In the genomic region with DNA sequence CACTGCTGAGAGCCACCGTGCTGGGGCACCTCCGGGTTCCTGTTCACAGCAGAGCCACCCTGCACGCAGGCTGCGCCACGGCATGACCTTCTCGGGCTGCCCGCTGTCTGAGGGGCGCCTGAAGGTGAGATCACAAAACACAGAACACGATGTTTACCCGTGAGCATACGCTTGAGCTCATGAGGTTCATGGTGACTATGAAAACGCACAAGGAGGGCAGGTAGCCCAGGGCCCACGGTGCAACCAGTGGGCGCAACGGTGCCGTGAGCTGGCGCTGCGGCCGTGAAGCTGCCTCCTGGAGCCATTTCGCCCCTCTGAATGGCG, we compare ENCODE assay signal across 16 cellular contexts. TPM values are rescaled to one million over a fixed set of nuclear protein-coding genes. Genes with fewer than 3 reads are reported as not detected.
A peak's percentile ranks its signal among the peaks of the same experiment; 100 is the strongest.
DNase-seq lines count a peak whose midpoint lies in the region; ATAC-seq and TF ChIP-seq lines count a peak whose summit lies in the region.
"Had no signal": no experiment of that assay in that cellular context is flagged by ENCODE, and none has a peak within 500 bp of the region (broad histone marks: within the 10 kb centered on the region; RNA-seq: fewer than 3 reads in every experiment).

No MANE protein-coding gene starts in this region.

- no peak overlapping the region for H3K9ac ChIP-seq in PC-3 (ENCODE audit: low read length)

- no peaks in the 10 kb centered on the region for H3K27me3 Mint-ChIP-seq in brain
- H3K27me3 Mint-ChIP-seq: CD4-positive, alpha-beta memory T cell had no signal

- CTCF ChIA-PET in Panc1 (lab: Charles Lee) (interaction anchor here (0.6 kb wide), 1 partner anchor 772 kb away, joined by 11 read pairs; no protein-coding TSS in a partner anchor), PC-3 (lab: Charles Lee) (no interaction called here)

- 0 out of 2 replicates have a peak, but pooled peaks have one; percentile 5 for ATAC-seq in Panc1
- ATAC-seq in upper lobe of right lung = no peak
- ATAC-seq in PC-3 = no peak
- no peak for ATAC-seq in GM18498 (IDR thresholded peaks at IDR 0.05; ENCODE audit: unreplicated experiment)
- ATAC-seq: A549, GM12878 had no signal

- H3K36me3 Mint-ChIP-seq in brain = peaks cover 23% of the 10 kb centered on the region

- no peak overlapping the region for H3K4me3 ChIP-seq in Panc1 (ENCODE audit: low read depth in 2 of 2, low read length in 2 of 2)
- H3K4me3 ChIP-seq in osteoblast (ENCODE audit: insufficient read depth, low read length) = no peak overlapping the region
- H3K4me3 ChIP-seq in upper lobe of right lung = no peak overlapping the region
- no peak overlapping the region for H3K4me3 ChIP-seq in PC-3 (ENCODE audit: low read length)
- H3K4me3 ChIP-seq: A549, GM12878 had no signal

- BruUV-seq in Panc1 (replicated peaks; lab: Mats Ljungman, UMichigan) (no TSS peak), PC-3 (replicated peaks; lab: Mats Ljungman, UMichigan) (no TSS peak)

- no peak overlapping the region for H3K4me3 Mint-ChIP-seq in brain
- H3K4me3 Mint-ChIP-seq: CD4-positive, alpha-beta memory T cell; HFFc6 had no signal

- H4K20me1 ChIP-seq in osteoblast (ENCODE audit: insufficient read depth, low read length) = peaks cover 15% of the 10 kb centered on the region
- H4K20me1 ChIP-seq in PC-3 (ENCODE audit: low read length) = no peaks in the 10 kb centered on the region

- no peaks in the 10 kb centered on the region for H3K9me3 ChIP-seq in Panc1 (ENCODE audit: control insufficient read depth, insufficient read depth, low read depth, low read length)
- no peaks in the 10 kb centered on the region for H3K9me3 ChIP-seq in osteoblast (ENCODE audit: low read depth, low read length)
- H3K9me3 ChIP-seq in upper lobe of right lung = no peaks in the 10 kb centered on the region
- H3K9me3 ChIP-seq in PC-3 (ENCODE audit: low read length) = no peaks in the 10 kb centered on the region
- H3K9me3 ChIP-seq: A549, BE2C had no signal

- H3K27ac ChIP-seq in Panc1 (ENCODE audit: low read length) (no peak overlapping the region), osteoblast (ENCODE audit: low read depth, low read length) (no peak overlapping the region), upper lobe of right lung (no peak overlapping the region), PC-3 (ENCODE audit: low read length) (no peak overlapping the region)
- H3K27ac ChIP-seq: A549, C4-2B, HL-60 had no signal

- H3K79me2 ChIP-seq in osteoblast (ENCODE audit: insufficient read depth, low read length) (peaks cover 2% of the 10 kb centered on the region), PC-3 (ENCODE audit: low read length) (no peaks in the 10 kb centered on the region)

- no peaks in the 10 kb centered on the region for H3F3A ChIP-seq in PC-3 (ENCODE audit: low read length, unreplicated experiment)

- H3K36me3 ChIP-seq in Panc1 (ENCODE audit: control insufficient read depth, insufficient read depth, low read length) (no peaks in the 10 kb centered on the region), osteoblast (ENCODE audit: insufficient read depth, low read length) (no peaks in the 10 kb centered on the region), upper lobe of right lung (no peaks in the 10 kb centered on the region), PC-3 (ENCODE audit: low read depth, low read length) (no peaks in the 10 kb centered on the region)
- H3K36me3 ChIP-seq: BE2C had no signal

- POLR2A ChIA-PET in Panc1 (lab: Charles Lee) (no interaction called here), PC-3 (lab: Charles Lee; ENCODE audit: unreplicated experiment) (interaction anchor here (0.6 kb wide), 1 partner anchor 66 kb away, joined by 3 read pairs; no protein-coding TSS in a partner anchor)

- DNase-seq in Panc1 (ENCODE audit: low read depth, low spot score) (no peak), osteoblast (ENCODE audit: insufficient read length, low spot score, missing footprints) (peak; percentile 54), upper lobe of right lung (peak; percentile 40), PC-3 (no peak)
- DNase-seq: CD4-positive, alpha-beta memory T cell; DMS79; GOT3; HCEC 1CT; HFFc6 had no signal

- peak overlapping the region in 3 of 5 experiments; percentile 34 to 80 (median 35) for H3K27ac Mint-ChIP-seq in brain
- H3K27ac Mint-ChIP-seq: HFFc6 had no signal

- H3K4me1 ChIP-seq in Panc1 (ENCODE audit: control insufficient read depth, insufficient read depth, low read length) (peaks cover 5% of the 10 kb centered on the region; the same call in 1 of the 2 replicates), osteoblast (ENCODE audit: insufficient read depth, low read length) (no peaks in the 10 kb centered on the region), upper lobe of right lung (peaks cover 7% of the 10 kb centered on the region), PC-3 (ENCODE audit: insufficient read depth, low read length) (no peaks in the 10 kb centered on the region)
- H3K4me1 ChIP-seq: A549 had no signal

- H3K9me2 ChIP-seq in PC-3 (replicated peaks; ENCODE audit: low read length) = no peaks in the 10 kb centered on the region

- in situ Hi-C loops in Panc1 (cut with HindIII; ENCODE audit: low pct_unique_long_range_greater_than_20kb, low sequenced_read_pairs) = no loop called here

- no peaks in the 10 kb centered on the region for H3K9me3 Mint-ChIP-seq in brain
- H3K9me3 Mint-ChIP-seq: HFFc6 had no signal

- TF ChIP-seq CTCF in Panc1 (IDR thresholded peaks at IDR 0.05) = no peak
- TF ChIP-seq CTCF in brain (conservative IDR thresholded peaks at IDR 0.05) = no peak
- no peak for TF ChIP-seq CTCF in osteoblast (IDR thresholded peaks at IDR 0.05; ENCODE audit: extremely low read depth, low read depth, low read length)
- TF ChIP-seq CTCF in upper lobe of right lung (IDR thresholded peaks at IDR 0.05) = no peak
- no peak for TF ChIP-seq CTCF in PC-3 (conservative IDR thresholded peaks at IDR 0.05; ENCODE audit: low read depth, low read length)

- peaks cover 46% of the 10 kb centered on the region for H3K4me1 Mint-ChIP-seq in brain

- intact Hi-C loops in Panc1 (cut with micrococcal nuclease; ENCODE audit: unreplicated experiment) (loop anchor here (1.0 kb wide), 1 partner anchor 28 kb away; no protein-coding TSS in a partner anchor), upper lobe of right lung (cut with DNase I) (no loop called here), PC-3 (cut with micrococcal nuclease) (no loop called here)

- H3K27me3 ChIP-seq in Panc1 (ENCODE audit: control insufficient read depth, insufficient read depth, low read length) (no peaks in the 10 kb centered on the region), osteoblast (ENCODE audit: insufficient read depth, low read length) (no peaks in the 10 kb centered on the region), upper lobe of right lung (no peaks in the 10 kb centered on the region), PC-3 (ENCODE audit: low read length) (no peaks in the 10 kb centered on the region)
- H3K27me3 ChIP-seq: BE2C had no signal

- H3K4me2 ChIP-seq in osteoblast (ENCODE audit: insufficient read depth, low read length) = no peak overlapping the region
- no peak overlapping the region for H3K4me2 ChIP-seq in PC-3 (ENCODE audit: low read length)
- H3K4me2 ChIP-seq: A549 had no signal

- H2AFZ ChIP-seq in osteoblast (ENCODE audit: low read length) (no peak overlapping the region), PC-3 (ENCODE audit: low read length) (no peak overlapping the region)

RNA-seq across cellular contexts. Expression of a gene that starts 36.1 kb away (rescaled TPM):
- total RNA-seq in Panc1 (2021; ENCODE audit: unreplicated experiment) (7.0 TPM), osteoblast (3.8 and 4.3 TPM in 2 replicates), upper lobe of right lung (4.7 TPM), PC-3 (2014; rRNA removed) (7.2 and 12.5 TPM in 2 replicates)
- polyA plus RNA-seq in Panc1 (2012; ENCODE audit: insufficient read length) = 8.4 TPM
- polyA plus RNA-seq in brain (ENCODE audit: insufficient read depth, low read depth, low replicate concordance) = 14.7 TPM

Comparison
In these comparisons a context has a peak if more than half of its experiments do, and no peak if none do; other contexts are left out.
1. DNase-seq: peak in osteoblast (single experiment) and upper lobe of right lung (single experiment); none in Panc1 (single experiment) and PC-3 (single experiment).